22 cellular contexts compared by ENCODE assay signal in genomic region chr5:107121793-107122519, GRCh38.
DNase-seq lines count a peak whose midpoint lies in the region; ATAC-seq and TF ChIP-seq lines count a peak whose summit lies in the region.
"Had no signal": no experiment of that assay in that cellular context is flagged by ENCODE, and none has a peak within 500 bp of the region (broad histone marks: within the 10 kb centered on the region; RNA-seq: fewer than 3 reads in every experiment).

No MANE protein-coding gene starts in this region.

- DNase-seq in NCI-H1092 treated with DMSO at 0.1 percent for 48 hours (lab: John Stamatoyannopoulos, UW) (peak; percentile 28), NCI-H1092 (lab: John Stamatoyannopoulos, UW) (no peak), NCI-H69 (lab: John Stamatoyannopoulos, UW) (peak; percentile 64), cerebellar cortex (ENCODE audit: low spot score) (peak; percentile 16), omental fat pad (ENCODE audit: low spot score) (no peak), epidermal melanocyte (ENCODE audit: insufficient read length, low spot score) (no peak)
- no peak for DNase-seq in activated CD4-positive, CD25-positive, alpha-beta regulatory T cell treated with anti-CD3 and anti-CD28 coated beads, Interleukin-2, amount 50 U/mL, for 72 hours
- DNase-seq: ACHN; BE2C; CD8-positive, alpha-beta memory T cell; DMS153; DND-41; NCI-H1417; NCI-H1694; NCI-H2029 treated with DMSO at 0.1 percent for 48 hours; NCI-H2171; NCI-H345; NCI-H524 treated with DMSO at 0.1 percent for 48 hours; SHP77 treated with DMSO at 0.1 percent for 48 hours had no signal

- TF ChIP-seq CTCF in omental fat pad (IDR thresholded peaks at IDR 0.05) = no peak

- ATAC-seq in omental fat pad (ENCODE audit: low FRiP score) = peak; percentile 57
- no peak for ATAC-seq in HG03135 (IDR thresholded peaks at IDR 0.05; ENCODE audit: unreplicated experiment)
- ATAC-seq: K562, Panc1 had no signal

Comparison
In these comparisons a context has a peak if more than half of its experiments do, and no peak if none do; other contexts are left out.
1. DNase-seq: peak in NCI-H1092 treated with DMSO at 0.1 percent for 48 hours (single experiment), NCI-H69 (single experiment) and cerebellar cortex (single experiment); none in NCI-H1092 (single experiment), omental fat pad (single experiment), activated CD4-positive, CD25-positive, alpha-beta regulatory T cell treated with anti-CD3 and anti-CD28 coated beads, Interleukin-2, amount 50 U/mL, for 72 hours (single experiment) and epidermal melanocyte (single experiment).